In genomic region chrX:132390817-132391216, GRCh38 we compare ENCODE assay signal across 38 cellular contexts.
"Had no signal": no experiment of that assay in that cellular context is flagged by ENCODE, and none has a peak within 500 bp of the region (broad histone marks: within the 10 kb centered on the region; RNA-seq: fewer than 3 reads in every experiment).

No MANE protein-coding gene starts in this region.

- H3K27ac Mint-ChIP-seq: activated B cell treated with CpG ODN at 0.5 μM for 24 hours; activated CD4-positive, alpha-beta memory T cell treated with anti-CD3 and anti-CD28 coated beads for 36 hours; activated CD4-positive, alpha-beta T cell treated with anti-CD3 and anti-CD28 coated beads, Interleukin-2, amount 10 ng/mL, durations not matched to agents 24 days and 14 days; activated CD8-positive, alpha-beta T cell treated with anti-CD3 and anti-CD28 coated beads for 36 hours; activated naive CD4-positive, alpha-beta T cell treated with anti-CD3 and anti-CD28 coated beads for 36 hours; activated naive CD4-positive, alpha-beta T cell treated with anti-CD3 and anti-CD28 coated beads, Interleukin-2, amount 50 U/mL, for 72 hours; activated naive CD8-positive, alpha-beta T cell treated with anti-CD3 and anti-CD28 coated beads for 36 hours; activated T-cell treated with anti-CD3 and anti-CD28 coated beads, Interleukin-2, amount 50 U/mL, for 72 hours; activated T-helper 1 cell treated with anti-CD3 and anti-CD28 coated beads, Interleukin-12 subunit alpha, Interleukin-12 subunit beta, Interleukin-2, Interleukin-4 antibody, amounts not matched to agents 30 ng/mL and 10 ng/mL and 1 ng/mL, durations not matched to agents 14 hours and 24 hours and 36 hours; activated T-helper 17 cell treated with anti-CD3 and anti-CD28 coated beads, Interleukin-2, amount 50 U/mL, for 72 hours; brain; T-helper 1 cell treated with Interleukin-12 subunit alpha and Interleukin-12 subunit beta and Interleukin-4 antibody, amounts not matched to agents 30 μg/mL and 1 μg/mL, for 36 hours; T-helper 2 cell treated with Interferon-gamma antibody and Interleukin-4, amounts not matched to agents 5 μg/mL and 100 μg/mL, for 36 hours had no signal

- H3K9me3 Mint-ChIP-seq: activated B cell treated with CpG ODN at 0.5 μM for 24 hours; activated CD4-positive, alpha-beta memory T cell treated with anti-CD3 and anti-CD28 coated beads for 36 hours; activated CD4-positive, alpha-beta T cell treated with anti-CD3 and anti-CD28 coated beads, Interleukin-2, amount 10 ng/mL, durations not matched to agents 24 days and 14 days; activated CD8-positive, alpha-beta T cell treated with anti-CD3 and anti-CD28 coated beads for 36 hours; activated naive CD4-positive, alpha-beta T cell treated with anti-CD3 and anti-CD28 coated beads for 36 hours; activated naive CD4-positive, alpha-beta T cell treated with anti-CD3 and anti-CD28 coated beads, Interleukin-2, amount 50 U/mL, for 72 hours; activated naive CD8-positive, alpha-beta T cell treated with anti-CD3 and anti-CD28 coated beads for 36 hours; activated T-cell treated with anti-CD3 and anti-CD28 coated beads, Interleukin-2, amount 50 U/mL, for 4 hours; activated T-cell treated with anti-CD3 and anti-CD28 coated beads, Interleukin-2, amount 50 U/mL, for 72 hours; activated T-helper 1 cell treated with anti-CD3 and anti-CD28 coated beads, Interleukin-12 subunit alpha, Interleukin-12 subunit beta, Interleukin-2, Interleukin-4 antibody, amounts not matched to agents 30 ng/mL and 10 ng/mL and 1 ng/mL, durations not matched to agents 14 hours and 24 hours and 36 hours; activated T-helper 17 cell treated with anti-CD3 and anti-CD28 coated beads, Interleukin-2, amount 50 U/mL, for 72 hours; brain; central memory CD8-positive, alpha-beta T cell; T-helper 1 cell treated with Interleukin-12 subunit alpha and Interleukin-12 subunit beta and Interleukin-4 antibody, amounts not matched to agents 30 μg/mL and 1 μg/mL, for 36 hours; T-helper 2 cell treated with Interferon-gamma antibody and Interleukin-4, amounts not matched to agents 5 μg/mL and 100 μg/mL, for 36 hours had no signal

- DNase-seq: activated B cell treated with CpG ODN at 0.5 μM for 24 hours; activated CD4-positive, alpha-beta memory T cell treated with anti-CD3 and anti-CD28 coated beads for 36 hours; activated CD4-positive, alpha-beta T cell treated with anti-CD3 and anti-CD28 coated beads for 4 hours; activated CD4-positive, alpha-beta T cell treated with anti-CD3 and anti-CD28 coated beads, Interleukin-2, amount 10 ng/mL, durations not matched to agents 24 days and 14 days; activated CD4-positive, alpha-beta T cell treated with anti-CD3 and anti-CD28 coated beads, Interleukin-2, amount 50 U/mL, for 1 hour; activated CD4-positive, alpha-beta T cell treated with anti-CD3 and anti-CD28 coated beads, Interleukin-2, amount 50 U/mL, for 4 hours; activated CD4-positive, CD25-positive, alpha-beta regulatory T cell treated with anti-CD3 and anti-CD28 coated beads, Interleukin-2, amount 50 U/mL, for 72 hours; activated CD8-positive, alpha-beta memory T cell treated with anti-CD3 and anti-CD28 coated beads, Interleukin-2, amount 50 U/mL, for 4 hours; activated CD8-positive, alpha-beta T cell treated with anti-CD3 and anti-CD28 coated beads for 36 hours; activated effector memory CD4-positive, alpha-beta T cell treated with anti-CD3 and anti-CD28 coated beads, Interleukin-2, amount 50 U/mL, for 16 hours; activated gamma-delta T cell treated with Interleukin-2 at 50 U/mL for 16 hours; activated naive CD4-positive, alpha-beta T cell; activated naive CD4-positive, alpha-beta T cell treated with anti-CD3 and anti-CD28 coated beads for 36 hours; activated naive CD4-positive, alpha-beta T cell treated with anti-CD3 and anti-CD28 coated beads, Interleukin-2, amount 50 U/mL, for 16 hours; activated naive CD8-positive, alpha-beta T cell treated with anti-CD3 and anti-CD28 coated beads for 36 hours; activated T-cell treated with anti-CD3 and anti-CD28 coated beads for 4 hours; activated T-cell treated with anti-CD3 and anti-CD28 coated beads, Interleukin-2, amount 50 U/mL, for 1 hour; activated T-cell treated with anti-CD3 and anti-CD28 coated beads, Interleukin-2, amount 50 U/mL, for 4 hours; activated T-cell treated with anti-CD3 and anti-CD28 coated beads, Interleukin-2, amount 50 U/mL, for 72 hours; adrenal gland; amniotic stem cell; aorta; caudate nucleus; cerebellar nuclear complex; T-helper 1 cell; T-helper 2 cell; T-helper 9 cell had no signal

- H3K27me3 Mint-ChIP-seq: activated B cell treated with CpG ODN at 0.5 μM for 24 hours; activated CD4-positive, alpha-beta memory T cell treated with anti-CD3 and anti-CD28 coated beads for 36 hours; activated CD4-positive, alpha-beta T cell treated with anti-CD3 and anti-CD28 coated beads, Interleukin-2, amount 10 ng/mL, durations not matched to agents 24 days and 14 days; activated CD8-positive, alpha-beta T cell treated with anti-CD3 and anti-CD28 coated beads for 36 hours; activated naive CD8-positive, alpha-beta T cell treated with anti-CD3 and anti-CD28 coated beads for 36 hours; activated T-helper 17 cell treated with anti-CD3 and anti-CD28 coated beads, Interleukin-2, amount 50 U/mL, for 72 hours; brain; central memory CD8-positive, alpha-beta T cell had no signal

- H3K9me3 ChIP-seq: adrenal gland had no signal

- H3K4me1 Mint-ChIP-seq: activated CD4-positive, alpha-beta T cell treated with anti-CD3 and anti-CD28 coated beads, Interleukin-2, amount 10 ng/mL, durations not matched to agents 24 days and 14 days; activated naive CD8-positive, alpha-beta T cell treated with anti-CD3 and anti-CD28 coated beads for 36 hours; activated T-helper 17 cell treated with anti-CD3 and anti-CD28 coated beads, Interleukin-2, amount 50 U/mL, for 72 hours; central memory CD8-positive, alpha-beta T cell had no signal

- H3K27me3 ChIP-seq: cardiac muscle cell had no signal

- H3K36me3 Mint-ChIP-seq: activated CD4-positive, alpha-beta memory T cell treated with anti-CD3 and anti-CD28 coated beads for 36 hours; activated naive CD4-positive, alpha-beta T cell treated with anti-CD3 and anti-CD28 coated beads, Interleukin-2, amount 50 U/mL, for 72 hours; activated naive CD8-positive, alpha-beta T cell treated with anti-CD3 and anti-CD28 coated beads for 36 hours; brain had no signal

- H3K27ac ChIP-seq: adrenal gland, cardiac muscle cell, VCaP had no signal

- H3K36me3 ChIP-seq: adrenal gland, cardiac muscle cell had no signal

- H3K4me3 Mint-ChIP-seq: activated B cell treated with CpG ODN at 0.5 μM for 24 hours; activated CD4-positive, alpha-beta memory T cell treated with anti-CD3 and anti-CD28 coated beads for 36 hours; activated CD4-positive, alpha-beta T cell treated with anti-CD3 and anti-CD28 coated beads, Interleukin-2, amount 10 ng/mL, durations not matched to agents 24 days and 14 days; activated CD8-positive, alpha-beta T cell treated with anti-CD3 and anti-CD28 coated beads for 36 hours; activated naive CD4-positive, alpha-beta T cell treated with anti-CD3 and anti-CD28 coated beads for 36 hours; activated naive CD8-positive, alpha-beta T cell treated with anti-CD3 and anti-CD28 coated beads for 36 hours; activated T-cell treated with anti-CD3 and anti-CD28 coated beads, Interleukin-2, amount 50 U/mL, for 4 hours; activated T-cell treated with anti-CD3 and anti-CD28 coated beads, Interleukin-2, amount 50 U/mL, for 72 hours; activated T-helper 1 cell treated with anti-CD3 and anti-CD28 coated beads, Interleukin-12 subunit alpha, Interleukin-12 subunit beta, Interleukin-2, Interleukin-4 antibody, amounts not matched to agents 30 ng/mL and 10 ng/mL and 1 ng/mL, durations not matched to agents 14 hours and 24 hours and 36 hours; activated T-helper 17 cell treated with anti-CD3 and anti-CD28 coated beads, Interleukin-2, amount 50 U/mL, for 72 hours; brain; central memory CD8-positive, alpha-beta T cell; T-helper 1 cell treated with Interleukin-12 subunit alpha and Interleukin-12 subunit beta and Interleukin-4 antibody, amounts not matched to agents 30 μg/mL and 1 μg/mL, for 36 hours; T-helper 2 cell treated with Interferon-gamma antibody and Interleukin-4, amounts not matched to agents 5 μg/mL and 100 μg/mL, for 36 hours had no signal

- FAIRE-seq: bronchial epithelial cell, TTC549 had no signal

- H3K4me3 ChIP-seq: adrenal gland, cardiac muscle cell had no signal
